Comparison of ENCODE assay signal across 16 cellular contexts in genomic region chr3:94548581-94549316, GRCh38.
DNase-seq lines count a peak whose midpoint lies in the region; ATAC-seq and TF ChIP-seq lines count a peak whose summit lies in the region.
"Had no signal": no experiment of that assay in that cellular context is flagged by ENCODE, and none has a peak within 500 bp of the region (broad histone marks: within the 10 kb centered on the region; RNA-seq: fewer than 3 reads in every experiment).

No MANE protein-coding gene starts in this region.

- no peak overlapping the region for H3K27ac Mint-ChIP-seq in WTC11
- H3K27ac Mint-ChIP-seq in stimulated activated effector memory CD8-positive, alpha-beta T cell treated with anti-CD3 and anti-CD28 coated beads, Interleukin-12 subunit alpha, Interleukin-12 subunit beta, amount 100 ng/mL, for 72 hours = no peak overlapping the region
- H3K27ac Mint-ChIP-seq: CD4-positive, CD25-positive, alpha-beta regulatory T cell had no signal

- no peaks in the 10 kb centered on the region for H3K36me3 ChIP-seq in heart left ventricle
- H3K36me3 ChIP-seq: BLaER1 treated with 17β-estradiol and CSF1 and Interleukin-3, amounts not matched to agents 10 nM and 100 nM had no signal

- TF ChIP-seq CTCF in heart left ventricle (IDR thresholded peaks at IDR 0.05) = no peak
- TF ChIP-seq CTCF in WTC11 (IDR thresholded peaks at IDR 0.05) = no peak

- no peaks in the 10 kb centered on the region for H3K27me3 ChIP-seq in heart left ventricle
- H3K27me3 ChIP-seq: BLaER1 treated with 17β-estradiol and CSF1 and Interleukin-3, amounts not matched to agents 10 nM and 100 nM had no signal

- no peaks in the 10 kb centered on the region for H3K4me1 ChIP-seq in heart left ventricle
- H3K4me1 ChIP-seq: BLaER1 treated with 17β-estradiol and CSF1 and Interleukin-3, amounts not matched to agents 10 nM and 100 nM had no signal

- H3K27me3 Mint-ChIP-seq in WTC11 (ENCODE audit: low read depth) = no peaks in the 10 kb centered on the region
- H3K27me3 Mint-ChIP-seq: CD4-positive, CD25-positive, alpha-beta regulatory T cell had no signal

- H3K4me3 Mint-ChIP-seq in WTC11 = no peak overlapping the region
- no peak overlapping the region for H3K4me3 Mint-ChIP-seq in stimulated activated effector memory CD8-positive, alpha-beta T cell treated with anti-CD3 and anti-CD28 coated beads, Interleukin-12 subunit alpha, Interleukin-12 subunit beta, amount 100 ng/mL, for 72 hours
- H3K4me3 Mint-ChIP-seq: CD4-positive, CD25-positive, alpha-beta regulatory T cell had no signal

- no peak for TF ChIP-seq POLR2A in heart left ventricle (IDR thresholded peaks at IDR 0.05)

- no peak overlapping the region for H3K27ac ChIP-seq in heart left ventricle
- H3K27ac ChIP-seq: BLaER1 treated with 17β-estradiol and CSF1 and Interleukin-3, amounts not matched to agents 10 nM and 100 nM had no signal

- 0 to 87% (median 20%) methylated on average over 1 of the region's 1 CpG for WGBS in heart left ventricle, 4 donors

- POLR2A ChIA-PET in WTC11 (lab: Charles Lee) = no interaction called here

- H3K4me1 Mint-ChIP-seq in WTC11 = peaks cover 17% of the 10 kb centered on the region
- no peaks in the 10 kb centered on the region for H3K4me1 Mint-ChIP-seq in stimulated activated effector memory CD8-positive, alpha-beta T cell treated with anti-CD3 and anti-CD28 coated beads, Interleukin-12 subunit alpha, Interleukin-12 subunit beta, amount 100 ng/mL, for 72 hours
- H3K4me1 Mint-ChIP-seq: CD4-positive, CD25-positive, alpha-beta regulatory T cell had no signal

- DNase-seq in cardiac septum (ENCODE audit: low spot score) = peak; percentile 60
- DNase-seq in heart left ventricle = no peak
- peak; percentile 29 for DNase-seq in WTC11 (ENCODE audit: low spot score)
- peak; percentile 30 for DNase-seq in iPS DF 4.7 (ENCODE audit: extremely low read depth, low spot score)
- no peak for DNase-seq in stimulated activated effector memory CD8-positive, alpha-beta T cell treated with anti-CD3 and anti-CD28 coated beads, Interleukin-12 subunit alpha, Interleukin-12 subunit beta, amount 100 ng/mL, for 72 hours (ENCODE audit: low spot score in 2 of 2)
- no peak for DNase-seq in GDM1 (lab: John Stamatoyannopoulos, UW)
- DNase-seq: ACHN; CD4-positive, CD25-positive, alpha-beta regulatory T cell; DMS53; GOT3 had no signal

- CTCF ChIA-PET in WTC11 (lab: Charles Lee) = interaction anchor here (0.6 to 1.4 kb wide), 7 partner anchors 10 to 202 kb away, joined by 3 to 5 read pairs (median 3); no protein-coding TSS in a partner anchor

- no peak for ATAC-seq in heart left ventricle
- peak; percentile 96 for ATAC-seq in WTC11
- ATAC-seq in stimulated activated effector memory CD8-positive, alpha-beta T cell treated with anti-CD3 and anti-CD28 coated beads, Interleukin-12 subunit alpha, Interleukin-12 subunit beta, amount 100 ng/mL, for 72 hours = peak; percentile 16
- no peak for ATAC-seq in activated CD4-positive, CD25-positive, alpha-beta regulatory T cell treated with anti-CD3 and anti-CD28 coated beads, Interleukin-2, amount 50 U/mL, for 24 hours
- no peak for ATAC-seq in GM18517 (IDR thresholded peaks at IDR 0.05; ENCODE audit: unreplicated experiment)
- ATAC-seq: GM12878, HCT116, HepG2 had no signal

- no peak overlapping the region for H3K4me3 ChIP-seq in heart left ventricle
- H3K4me3 ChIP-seq: BLaER1 treated with 17β-estradiol and CSF1 and Interleukin-3, amounts not matched to agents 10 nM and 100 nM; GM12878 had no signal

- H3K9me3 Mint-ChIP-seq in WTC11 = peaks cover 54% of the 10 kb centered on the region
- H3K9me3 Mint-ChIP-seq in stimulated activated effector memory CD8-positive, alpha-beta T cell treated with anti-CD3 and anti-CD28 coated beads, Interleukin-12 subunit alpha, Interleukin-12 subunit beta, amount 100 ng/mL, for 72 hours = peaks cover 14% of the 10 kb centered on the region

- H3K9me3 ChIP-seq in heart left ventricle = peaks cover 0 to 21% (median 8%) of the 10 kb centered on the region in 12 donors

- intact Hi-C loops in cardiac septum (cut with DNase I) (no loop called here), heart left ventricle (cut with DNase I) (no loop called here)

- H3K36me3 Mint-ChIP-seq in WTC11 = peaks cover 32% of the 10 kb centered on the region
- H3K36me3 Mint-ChIP-seq in stimulated activated effector memory CD8-positive, alpha-beta T cell treated with anti-CD3 and anti-CD28 coated beads, Interleukin-12 subunit alpha, Interleukin-12 subunit beta, amount 100 ng/mL, for 72 hours = no peaks in the 10 kb centered on the region
- H3K36me3 Mint-ChIP-seq: CD4-positive, CD25-positive, alpha-beta regulatory T cell had no signal

TF ChIP-seq in WTC11, 78 proteins besides CTCF, POLR2A, EP300 and RAD21:
- TF ChIP-seq NR3C1 (CRISPR knock-in tag; conservative IDR thresholded peaks at IDR 0.05; ENCODE audit: low read depth) (no peak), ZNF423 (CRISPR knock-in tag; IDR thresholded peaks at IDR 0.05) (peak; percentile 86)

Comparison
In these comparisons a context has a peak if more than half of its experiments do, and no peak if none do; other contexts are left out.
1. DNase-seq: peak in cardiac septum (single experiment), WTC11 (single experiment) and iPS DF 4.7 (single experiment); none in heart left ventricle (0 of 5), stimulated activated effector memory CD8-positive, alpha-beta T cell treated with anti-CD3 and anti-CD28 coated beads, Interleukin-12 subunit alpha, Interleukin-12 subunit beta, amount 100 ng/mL, for 72 hours (0 of 2) and GDM1 (single experiment).
2. ATAC-seq: peak in WTC11 (single experiment) and stimulated activated effector memory CD8-positive, alpha-beta T cell treated with anti-CD3 and anti-CD28 coated beads, Interleukin-12 subunit alpha, Interleukin-12 subunit beta, amount 100 ng/mL, for 72 hours (single experiment); none in heart left ventricle (0 of 4), activated CD4-positive, CD25-positive, alpha-beta regulatory T cell treated with anti-CD3 and anti-CD28 coated beads, Interleukin-2, amount 50 U/mL, for 24 hours (0 of 2) and GM18517 (single experiment).